Comparison of ENCODE assay signal across 3 cellular contexts in genomic region chr11:130994043-130994442, GRCh38.
"Had no signal": no experiment of that assay in that cellular context is flagged by ENCODE, and none has a peak within 500 bp of the region (broad histone marks: within the 10 kb centered on the region; RNA-seq: fewer than 3 reads in every experiment).

No MANE protein-coding gene starts in this region.

- H3K4me3 ChIP-seq: GM12878 had no signal

- DNase-seq: GDM1, GF-D8 had no signal

- ATAC-seq: GM12878 had no signal
